9 cellular contexts compared by ENCODE assay signal in the genomic region with DNA sequence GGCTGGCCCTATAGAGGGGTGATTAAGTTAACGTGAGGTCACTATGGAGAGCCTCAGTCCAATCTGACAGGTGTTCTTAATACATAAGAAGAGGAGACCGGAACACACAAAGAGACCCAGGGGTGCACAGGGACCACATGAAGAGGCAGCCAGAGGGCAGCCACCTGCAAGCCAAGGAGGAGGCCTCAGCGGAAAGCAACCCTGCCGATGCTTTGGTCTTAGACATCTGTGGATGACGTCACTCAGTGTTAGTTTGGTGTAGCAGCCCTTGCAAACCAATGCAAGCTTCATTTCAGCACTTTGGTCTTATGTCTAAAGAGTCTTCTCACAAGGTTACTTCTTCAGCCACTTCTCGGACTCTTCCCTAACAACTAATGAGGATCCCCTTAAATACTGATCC. TPM values are rescaled to one million over a fixed set of nuclear protein-coding genes. Genes with fewer than 3 reads are reported as not detected.
DNase-seq lines count a peak whose midpoint lies in the region; ATAC-seq and TF ChIP-seq lines count a peak whose summit lies in the region.
"Had no signal": no experiment of that assay in that cellular context is flagged by ENCODE, and none has a peak within 500 bp of the region (broad histone marks: within the 10 kb centered on the region; RNA-seq: fewer than 3 reads in every experiment).

No MANE protein-coding gene starts in this region.

- DNase-seq in GM06990 (ENCODE audit: extremely low read depth, insufficient read length) (peak; percentile 83), GM19238 (ENCODE audit: insufficient read length, low spot score) (peak; percentile 44), kidney tubule cell (ENCODE audit: low spot score) (no peak), upper lobe of right lung (no peak), globus pallidus (ENCODE audit: low spot score) (no peak)
- DNase-seq in stimulated activated CD4-positive, alpha-beta T cell treated with anti-CD3 and anti-CD28 coated beads, Interleukin-2, amount 100 ng/mL, for 24 hours, result no peak
- DNase-seq: body of pancreas had no signal

- peak overlapping the region; percentile 87 for H3K9ac ChIP-seq in OCI-LY3 (ENCODE audit: low read length)

- peaks cover 6% of the 10 kb centered on the region; the same call in 1 of the 2 replicates for H3K9me3 ChIP-seq in OCI-LY3 (ENCODE audit: insufficient read depth, low read length)
- H3K9me3 ChIP-seq in upper lobe of right lung, result no peaks in the 10 kb centered on the region
- H3K9me3 ChIP-seq: body of pancreas had no signal

- TF ChIP-seq CTCF in GM06990 (IDR thresholded peaks at IDR 0.05; ENCODE audit: insufficient read depth, low read length, poor library complexity, severe bottlenecking) (peak; percentile 32), OCI-LY3 (IDR thresholded peaks at IDR 0.05; ENCODE audit: low read depth, low read length) (peak; percentile 56), upper lobe of right lung (IDR thresholded peaks at IDR 0.05) (no peak)

- H3K4me2 ChIP-seq in OCI-LY3 (ENCODE audit: low read length), result peak overlapping the region; percentile 40

- intact Hi-C loops in upper lobe of right lung (cut with DNase I), result no loop called here

- no peak overlapping the region for H2AFZ ChIP-seq in OCI-LY3 (ENCODE audit: low read depth, low read length)

- H3K79me2 ChIP-seq in OCI-LY3 (ENCODE audit: low read length), result peaks cover 5% of the 10 kb centered on the region; the same call in 1 of the 2 replicates

- H3K27me3 ChIP-seq in GM06990 (replicated peaks; ENCODE audit: control insufficient read depth, insufficient read depth, low read length) (no peaks in the 10 kb centered on the region), OCI-LY3 (ENCODE audit: low read depth, low read length) (no peaks in the 10 kb centered on the region), upper lobe of right lung (no peaks in the 10 kb centered on the region)
- H3K27me3 ChIP-seq: body of pancreas had no signal

- ATAC-seq in HG02852 (IDR thresholded peaks at IDR 0.05; ENCODE audit: unreplicated experiment), result peak; percentile 24
- ATAC-seq in upper lobe of right lung, result no peak
- ATAC-seq: body of pancreas had no signal

- H3K27ac ChIP-seq in OCI-LY3 (ENCODE audit: low read length) (peak overlapping the region; percentile 96), upper lobe of right lung (no peak overlapping the region)
- H3K27ac ChIP-seq: body of pancreas had no signal

- H3K4me1 ChIP-seq in OCI-LY3 (ENCODE audit: low read length) (peaks cover 94% of the 10 kb centered on the region), upper lobe of right lung (no peaks in the 10 kb centered on the region)
- H3K4me1 ChIP-seq: body of pancreas had no signal

- H3K36me3 ChIP-seq in GM06990 (ENCODE audit: control insufficient read depth, insufficient read depth, low read length), result no peaks in the 10 kb centered on the region
- H3K36me3 ChIP-seq in OCI-LY3 (replicated peaks; ENCODE audit: low read depth, low read length), result no peaks in the 10 kb centered on the region
- H3K36me3 ChIP-seq in upper lobe of right lung, result no peaks in the 10 kb centered on the region

- no peaks in the 10 kb centered on the region for H4K20me1 ChIP-seq in OCI-LY3 (ENCODE audit: insufficient read depth, low read length)

- H3K4me3 ChIP-seq in GM06990 (replicated peaks; ENCODE audit: low read depth, low read length) (no peak overlapping the region), OCI-LY3 (ENCODE audit: low read length) (peak overlapping the region; percentile 10; the same call in 1 of the 2 replicates), upper lobe of right lung (no peak overlapping the region)
- H3K4me3 ChIP-seq: body of pancreas had no signal

RNA-seq across cellular contexts. Expression of gene GRHPR, which starts 47.6 kb away (rescaled TPM):
- total RNA-seq in upper lobe of right lung, result 65.0 TPM

Comparison
In these comparisons a context has a peak if more than half of its experiments do, and no peak if none do; other contexts are left out.
1. DNase-seq: peak in GM06990 (single experiment) and GM19238 (single experiment); none in stimulated activated CD4-positive, alpha-beta T cell treated with anti-CD3 and anti-CD28 coated beads, Interleukin-2, amount 100 ng/mL, for 24 hours (0 of 2), kidney tubule cell (single experiment), upper lobe of right lung (single experiment) and globus pallidus (single experiment).